Comparison of ENCODE assay signal across 8 cellular contexts in the genomic region with DNA sequence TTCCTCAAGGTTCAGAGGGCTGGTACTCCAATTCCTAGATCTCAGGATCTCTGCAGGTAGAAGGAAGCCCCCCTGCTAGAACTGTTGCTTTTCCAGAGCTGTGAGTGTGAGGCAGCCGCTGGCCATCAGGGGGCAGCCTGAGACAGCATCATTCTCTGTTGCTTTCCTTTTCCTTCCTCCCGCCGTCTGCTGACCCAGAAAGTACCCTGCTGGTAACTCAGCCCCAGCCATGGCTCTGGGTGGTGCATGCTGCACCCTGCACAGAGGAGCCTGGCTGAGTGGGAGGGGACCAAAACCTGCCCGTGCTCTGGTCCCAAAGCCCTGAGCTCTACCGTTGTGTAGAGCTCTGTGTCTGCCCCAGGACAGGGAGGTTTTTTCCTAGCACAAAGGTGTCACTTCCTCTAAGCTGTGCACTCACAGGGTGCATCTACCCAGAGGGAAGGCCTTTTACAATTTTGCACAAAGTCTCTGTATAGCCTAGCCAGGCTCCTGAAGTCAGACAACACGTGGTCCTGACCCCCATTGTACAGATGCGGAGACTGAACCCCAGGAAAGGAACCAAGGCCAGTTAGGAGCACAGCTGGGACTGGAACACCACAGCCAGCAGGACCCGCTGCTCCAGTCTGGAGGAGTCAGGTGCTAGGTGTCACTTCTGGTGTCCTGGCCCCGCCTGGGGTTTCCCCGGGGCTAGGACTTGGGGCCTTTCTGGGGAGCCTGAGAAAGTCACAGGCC. TPM values are rescaled to one million over a fixed set of nuclear protein-coding genes. Genes with fewer than 3 reads are reported as not detected.
DNase-seq lines count a peak whose midpoint lies in the region; ATAC-seq and TF ChIP-seq lines count a peak whose summit lies in the region.

No MANE protein-coding gene starts in this region.

- H3K4me3 ChIP-seq in CD8-positive, alpha-beta T cell (ENCODE audit: low read depth, low read length) = peak overlapping the region; percentile 53
- H3K4me3 ChIP-seq in HAP-1 = no peak overlapping the region
- H3K4me3 ChIP-seq in WERI-Rb-1 (ENCODE audit: low read depth, low read length) = no peak overlapping the region
- no peak overlapping the region for H3K4me3 ChIP-seq in brain microvascular endothelial cell (ENCODE audit: low read depth, low read length)

- H3K4me3 Mint-ChIP-seq in CD8-positive, alpha-beta T cell = peak overlapping the region; percentile 81
- peak overlapping the region; percentile 79 to 95 (median 87) for H3K4me3 Mint-ChIP-seq in immature natural killer cell

- in situ Hi-C loops in HAP-1 (cut with MboI; ENCODE audit: low sequenced_read_pairs) = loop anchor here (10.0 kb wide), 1 partner anchor 286 kb away; a partner anchor contains a TSS
- in situ Hi-C loops in brain microvascular endothelial cell (cut with HindIII; ENCODE audit: low pct_ligation_motif_present, low sequenced_read_pairs) = no loop called here

- H3K9me3 Mint-ChIP-seq in CD8-positive, alpha-beta T cell = no peaks in the 10 kb centered on the region
- H3K9me3 Mint-ChIP-seq in immature natural killer cell = no peaks in the 10 kb centered on the region

- peaks cover 6% of the 10 kb centered on the region for H3K4me1 ChIP-seq in CD8-positive, alpha-beta T cell (ENCODE audit: insufficient read depth, low read length)
- no peaks in the 10 kb centered on the region for H3K4me1 ChIP-seq in HAP-1

- CTCF ChIA-PET in CD8-positive, alpha-beta T cell (lab: Charles Lee) = interaction anchor here (0.7 to 17.9 kb wide), 38 partner anchors 8 to 476 kb away, joined by 3 to 473 read pairs (median 4); a partner anchor contains a TSS

- intact Hi-C loops in CD8-positive, alpha-beta T cell (cut with DNase I, micrococcal nuclease) = loop anchor here (1.0 to 10.0 kb wide), 4 partner anchors 108 to 286 kb away; a partner anchor contains a TSS

- H3K9me3 ChIP-seq in CD8-positive, alpha-beta T cell (ENCODE audit: low read length) = no peaks in the 10 kb centered on the region
- H3K9me3 ChIP-seq in HAP-1 (no peaks in the 10 kb centered on the region), WERI-Rb-1 (ENCODE audit: severe bottlenecking) (no peaks in the 10 kb centered on the region)

- no peaks in the 10 kb centered on the region for H3K27me3 ChIP-seq in CD8-positive, alpha-beta T cell (ENCODE audit: insufficient read depth, low read length)
- no peaks in the 10 kb centered on the region for H3K27me3 ChIP-seq in HAP-1 (ENCODE audit: low read depth)
- no peaks in the 10 kb centered on the region for H3K27me3 ChIP-seq in WERI-Rb-1 (ENCODE audit: insufficient read depth, low read depth, severe bottlenecking)
- H3K27me3 ChIP-seq in brain microvascular endothelial cell (replicated peaks) = no peaks in the 10 kb centered on the region

- H3K36me3 Mint-ChIP-seq in CD8-positive, alpha-beta T cell = no peaks in the 10 kb centered on the region
- no peaks in the 10 kb centered on the region for H3K36me3 Mint-ChIP-seq in immature natural killer cell

- no peaks in the 10 kb centered on the region for H3K36me3 ChIP-seq in CD8-positive, alpha-beta T cell (ENCODE audit: insufficient read depth, low read length)
- H3K36me3 ChIP-seq in HAP-1 (replicated peaks) (no peaks in the 10 kb centered on the region), WERI-Rb-1 (no peaks in the 10 kb centered on the region), brain microvascular endothelial cell (replicated peaks) (no peaks in the 10 kb centered on the region)

- POLR2A ChIA-PET in CD8-positive, alpha-beta T cell (lab: Charles Lee) = interaction anchor here (0.6 to 1.4 kb wide), 7 partner anchors 108 to 284 kb away, joined by 3 to 7 read pairs (median 4); no protein-coding TSS in a partner anchor

- peaks cover 9% of the 10 kb centered on the region for H3K27me3 Mint-ChIP-seq in CD8-positive, alpha-beta T cell (ENCODE audit: low read depth)
- H3K27me3 Mint-ChIP-seq in immature natural killer cell (ENCODE audit: low read depth in 3 of 3) = peaks cover 6 to 8% (median 7%) of the 10 kb centered on the region in 3 donors

- ATAC-seq in CD8-positive, alpha-beta T cell = peak; percentile 83
- no peak for ATAC-seq in GM21360 (IDR thresholded peaks at IDR 0.05; ENCODE audit: unreplicated experiment)

- peak; percentile 82 for TF ChIP-seq CTCF in CD8-positive, alpha-beta T cell (IDR thresholded peaks at IDR 0.05)
- TF ChIP-seq CTCF in WERI-Rb-1 (IDR thresholded peaks at IDR 0.05; ENCODE audit: low read depth, low read length) (peak; percentile 95), brain microvascular endothelial cell (IDR thresholded peaks at IDR 0.05; ENCODE audit: low read depth, low read length, missing control alignments) (peak; percentile 98)

- H3K27ac Mint-ChIP-seq in CD8-positive, alpha-beta T cell = peak overlapping the region; percentile 32
- H3K27ac Mint-ChIP-seq in immature natural killer cell = peak overlapping the region; percentile 59 to 93 (median 76)

- peaks cover 11% of the 10 kb centered on the region for H3K4me1 Mint-ChIP-seq in CD8-positive, alpha-beta T cell (ENCODE audit: low read depth)
- peaks cover 11 to 18% of the 10 kb centered on the region in 2 donors for H3K4me1 Mint-ChIP-seq in immature natural killer cell

- peak; percentile 54 to 86 (median 70) for DNase-seq in CD8-positive, alpha-beta T cell
- DNase-seq in HAP-1 (ENCODE audit: low spot score in 2 of 2) = peak; percentile 76 to 88
- DNase-seq in NCI-H2196 (lab: John Stamatoyannopoulos, UW; ENCODE audit: unreplicated experiment) = peak; percentile 74
- DNase-seq in WERI-Rb-1 = peak; percentile 79
- peak; percentile 61 for DNase-seq in brain microvascular endothelial cell
- DNase-seq in immature natural killer cell = peak; percentile 76 to 80 (median 76)
- DNase-seq in stimulated activated CD4-positive, alpha-beta T cell treated with anti-CD3 and anti-CD28 coated beads, Interleukin-12 subunit alpha, Interleukin-12 subunit beta, amount 100 ng/mL, for 48 hours (ENCODE audit: low read depth in 2 of 3, low spot score in 1 of 3) = peak; percentile 54 to 65 (median 60)

- no peak overlapping the region for H3K27ac ChIP-seq in CD8-positive, alpha-beta T cell (ENCODE audit: low read depth, low read length)
- H3K27ac ChIP-seq in WERI-Rb-1 (no peak overlapping the region), brain microvascular endothelial cell (no peak overlapping the region)

RNA-seq across cellular contexts. Expression of a gene that starts 5.6 kb away (rescaled TPM):
- total RNA-seq in CD8-positive, alpha-beta T cell = not detected
- polyA plus RNA-seq in immature natural killer cell = not detected

RNA-seq across cellular contexts. Expression of a gene that starts 35.5 kb away (rescaled TPM):
- not detected for total RNA-seq in CD8-positive, alpha-beta T cell
- not detected for polyA plus RNA-seq in immature natural killer cell

RNA-seq across cellular contexts. Expression of a gene that starts 57.3 kb away (rescaled TPM):
- not detected for total RNA-seq in CD8-positive, alpha-beta T cell
- polyA plus RNA-seq in immature natural killer cell = not detected
